22 cellular contexts compared by ENCODE assay signal in the genomic region with DNA sequence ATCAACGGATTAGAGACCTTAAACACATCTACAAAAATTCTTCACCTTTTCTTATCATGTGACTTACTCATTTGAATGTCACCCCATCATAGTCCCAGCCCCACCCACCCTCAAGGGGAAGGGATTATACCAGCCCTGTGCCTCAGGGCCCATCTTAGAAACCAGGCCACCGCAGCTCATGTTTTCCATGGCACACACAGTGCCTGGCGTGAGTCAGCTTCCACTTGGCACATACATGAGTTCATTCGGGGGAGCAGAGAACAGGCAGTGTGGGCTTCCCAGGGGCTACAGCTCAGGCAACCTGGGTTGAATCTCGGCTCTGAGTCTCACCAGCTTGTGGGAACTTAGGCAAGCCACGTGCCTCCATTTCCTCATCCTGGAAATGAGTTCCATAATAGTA.
DNase-seq lines count a peak whose midpoint lies in the region; ATAC-seq and TF ChIP-seq lines count a peak whose summit lies in the region.
"Had no signal": no experiment of that assay in that cellular context is flagged by ENCODE, and none has a peak within 500 bp of the region (broad histone marks: within the 10 kb centered on the region; RNA-seq: fewer than 3 reads in every experiment).

No MANE protein-coding gene starts in this region.

- H3K9ac ChIP-seq in BLaER1 treated with 17β-estradiol and CSF1 and Interleukin-3, amounts not matched to agents 10 nM and 100 nM, result no peak overlapping the region

- no peaks in the 10 kb centered on the region for H4K20me1 ChIP-seq in BLaER1 treated with 17β-estradiol and CSF1 and Interleukin-3, amounts not matched to agents 10 nM and 100 nM

- TF ChIP-seq CTCF in foreskin keratinocyte (conservative IDR thresholded peaks at IDR 0.05), result no peak
- no peak for TF ChIP-seq CTCF in RWPE1 (conservative IDR thresholded peaks at IDR 0.05; ENCODE audit: low read depth)
- no peak for TF ChIP-seq CTCF in nephron progenitor cell (IDR thresholded peaks at IDR 0.05)

- peaks cover 7% of the 10 kb centered on the region for H3K27me3 Mint-ChIP-seq in activated naive CD8-positive, alpha-beta T cell treated with anti-CD3 and anti-CD28 coated beads, Interleukin-2, amount 50 U/mL, for 24 hours
- H3K27me3 Mint-ChIP-seq in activated naive CD8-positive, alpha-beta T cell treated with anti-CD3 and anti-CD28 coated beads for 36 hours, result peaks cover 12% of the 10 kb centered on the region
- peaks cover 31% of the 10 kb centered on the region for H3K27me3 Mint-ChIP-seq in nephron progenitor cell (ENCODE audit: low read depth, poor library complexity)

- H3K27ac ChIP-seq in BLaER1 treated with 17β-estradiol and CSF1 and Interleukin-3, amounts not matched to agents 10 nM and 100 nM, result no peak overlapping the region
- H3K27ac ChIP-seq in foreskin keratinocyte, result no peak overlapping the region
- no peak overlapping the region for H3K27ac ChIP-seq in RWPE1
- H3K27ac ChIP-seq: 22Rv1, C4-2B had no signal

- H3K4me1 ChIP-seq in BLaER1 treated with 17β-estradiol and CSF1 and Interleukin-3, amounts not matched to agents 10 nM and 100 nM, result peaks cover 22 to 59% (median 41%) of the 10 kb centered on the region in 10 experiments
- peaks cover 6% of the 10 kb centered on the region for H3K4me1 ChIP-seq in foreskin keratinocyte
- H3K4me1 ChIP-seq: BE2C, Caco-2, HAP-1 had no signal

- DNase-seq in activated naive CD8-positive, alpha-beta T cell treated with anti-CD3 and anti-CD28 coated beads, Interleukin-2, amount 50 U/mL, for 24 hours, result no peak
- no peak for DNase-seq in activated naive CD8-positive, alpha-beta T cell treated with anti-CD3 and anti-CD28 coated beads for 36 hours
- DNase-seq in M059J (ENCODE audit: low read depth) (peak; percentile 18), foreskin keratinocyte (no peak), RWPE1 (ENCODE audit: low spot score) (no peak), nephron progenitor cell (no peak)
- DNase-seq: BE2C; Caco-2; CD4-positive, CD25-positive, alpha-beta regulatory T cell; CD8-positive, alpha-beta T cell; DMS153; DND-41; EL; GDM1; GOT3; HFFc6 had no signal

- no peaks in the 10 kb centered on the region for H3K27me3 ChIP-seq in BLaER1 treated with 17β-estradiol and CSF1 and Interleukin-3, amounts not matched to agents 10 nM and 100 nM
- H3K27me3 ChIP-seq in foreskin keratinocyte, result no peaks in the 10 kb centered on the region
- H3K27me3 ChIP-seq: BE2C had no signal

- no peak overlapping the region for H3K4me3 ChIP-seq in BLaER1 treated with 17β-estradiol and CSF1 and Interleukin-3, amounts not matched to agents 10 nM and 100 nM
- H3K4me3 ChIP-seq: GM12878, HAP-1 had no signal

- no peak overlapping the region for H3K4me3 Mint-ChIP-seq in activated naive CD8-positive, alpha-beta T cell treated with anti-CD3 and anti-CD28 coated beads, Interleukin-2, amount 50 U/mL, for 24 hours
- H3K4me3 Mint-ChIP-seq in activated naive CD8-positive, alpha-beta T cell treated with anti-CD3 and anti-CD28 coated beads for 36 hours, result no peak overlapping the region
- no peak overlapping the region for H3K4me3 Mint-ChIP-seq in nephron progenitor cell
- H3K4me3 Mint-ChIP-seq: CD4-positive, CD25-positive, alpha-beta regulatory T cell; CD8-positive, alpha-beta T cell; HFFc6 had no signal

- H3K4me2 ChIP-seq in BLaER1 treated with 17β-estradiol and CSF1 and Interleukin-3, amounts not matched to agents 10 nM and 100 nM, result peak overlapping the region in 10 of 11 experiments; percentile 26 to 86 (median 70); a peak in 18 of 22 replicates

- peaks cover 0 to 18% (median 5%) of the 10 kb centered on the region in 11 experiments; a peak in 8 of 22 replicates for H3K9me3 ChIP-seq in BLaER1 treated with 17β-estradiol and CSF1 and Interleukin-3, amounts not matched to agents 10 nM and 100 nM (replicated peaks in 1 of 11)
- H3K9me3 ChIP-seq: BE2C, Caco-2, HAP-1 had no signal

- peak; percentile 28 for ATAC-seq in activated naive CD8-positive, alpha-beta T cell treated with anti-CD3 and anti-CD28 coated beads, Interleukin-2, amount 50 U/mL, for 24 hours
- peak; percentile 53 for ATAC-seq in foreskin keratinocyte
- ATAC-seq in GM21423 (IDR thresholded peaks at IDR 0.05; ENCODE audit: unreplicated experiment), result no peak
- ATAC-seq: CD8-positive, alpha-beta T cell; GM12878 had no signal

- CTCF ChIA-PET in RWPE1 (lab: Yijun Ruan, JAX), result no interaction called here

- peaks cover 4% of the 10 kb centered on the region for H3K9me3 Mint-ChIP-seq in activated naive CD8-positive, alpha-beta T cell treated with anti-CD3 and anti-CD28 coated beads, Interleukin-2, amount 50 U/mL, for 24 hours
- H3K9me3 Mint-ChIP-seq in activated naive CD8-positive, alpha-beta T cell treated with anti-CD3 and anti-CD28 coated beads for 36 hours, result no peaks in the 10 kb centered on the region
- no peaks in the 10 kb centered on the region for H3K9me3 Mint-ChIP-seq in nephron progenitor cell
- H3K9me3 Mint-ChIP-seq: CD8-positive, alpha-beta T cell had no signal

- POLR2A ChIA-PET in RWPE1 (lab: Yijun Ruan, JAX; ENCODE audit: low non-redundant PET), result no interaction called here

- H3K4me1 Mint-ChIP-seq in activated naive CD8-positive, alpha-beta T cell treated with anti-CD3 and anti-CD28 coated beads, Interleukin-2, amount 50 U/mL, for 24 hours, result no peaks in the 10 kb centered on the region
- peaks cover 2% of the 10 kb centered on the region for H3K4me1 Mint-ChIP-seq in activated naive CD8-positive, alpha-beta T cell treated with anti-CD3 and anti-CD28 coated beads for 36 hours
- peaks cover 44% of the 10 kb centered on the region for H3K4me1 Mint-ChIP-seq in nephron progenitor cell
- H3K4me1 Mint-ChIP-seq: CD4-positive, CD25-positive, alpha-beta regulatory T cell had no signal

- H3K27ac Mint-ChIP-seq in activated naive CD8-positive, alpha-beta T cell treated with anti-CD3 and anti-CD28 coated beads, Interleukin-2, amount 50 U/mL, for 24 hours, result no peak overlapping the region
- no peak overlapping the region for H3K27ac Mint-ChIP-seq in activated naive CD8-positive, alpha-beta T cell treated with anti-CD3 and anti-CD28 coated beads for 36 hours
- H3K27ac Mint-ChIP-seq in nephron progenitor cell, result no peak overlapping the region
- H3K27ac Mint-ChIP-seq: CD4-positive, CD25-positive, alpha-beta regulatory T cell; CD8-positive, alpha-beta T cell; HFFc6 had no signal

- H3K36me3 ChIP-seq in BLaER1 treated with 17β-estradiol and CSF1 and Interleukin-3, amounts not matched to agents 10 nM and 100 nM, result no peaks in the 10 kb centered on the region
- H3K36me3 ChIP-seq: BE2C, HAP-1 had no signal

- no peaks in the 10 kb centered on the region for H3K36me3 Mint-ChIP-seq in activated naive CD8-positive, alpha-beta T cell treated with anti-CD3 and anti-CD28 coated beads, Interleukin-2, amount 50 U/mL, for 24 hours (ENCODE audit: low read depth)
- no peaks in the 10 kb centered on the region for H3K36me3 Mint-ChIP-seq in activated naive CD8-positive, alpha-beta T cell treated with anti-CD3 and anti-CD28 coated beads for 36 hours
- no peaks in the 10 kb centered on the region for H3K36me3 Mint-ChIP-seq in nephron progenitor cell (ENCODE audit: low read depth)
- H3K36me3 Mint-ChIP-seq: CD4-positive, CD25-positive, alpha-beta regulatory T cell; CD8-positive, alpha-beta T cell had no signal
